13 cellular contexts compared by ENCODE assay signal in genomic region chr4:185865901-185866328, GRCh38. TPM values are rescaled to one million over a fixed set of nuclear protein-coding genes. Genes with fewer than 3 reads are reported as not detected.
DNase-seq lines count a peak whose midpoint lies in the region; ATAC-seq and TF ChIP-seq lines count a peak whose summit lies in the region.
"Had no signal": no experiment of that assay in that cellular context is flagged by ENCODE, and none has a peak within 500 bp of the region (broad histone marks: within the 10 kb centered on the region; RNA-seq: fewer than 3 reads in every experiment).

No MANE protein-coding gene starts in this region.

- H3K79me2 ChIP-seq in MM.1S (ENCODE audit: low read length): no peaks in the 10 kb centered on the region

- H3K36me3 ChIP-seq in MM.1S (replicated peaks; ENCODE audit: insufficient read depth, low read length): no peaks in the 10 kb centered on the region

- no peaks in the 10 kb centered on the region for H3K9me2 ChIP-seq in MM.1S (replicated peaks; ENCODE audit: insufficient read depth, low read length)

- no peak for TF ChIP-seq CTCF in chondrocyte (IDR thresholded peaks at IDR 0.05)
- TF ChIP-seq CTCF in MM.1S (IDR thresholded peaks at IDR 0.05; ENCODE audit: low read length): no peak

- no peak overlapping the region for H3K4me3 Mint-ChIP-seq in chondrocyte (ENCODE audit: unreplicated experiment)
- H3K4me3 Mint-ChIP-seq: activated naive CD4-positive, alpha-beta T cell treated with anti-CD3 and anti-CD28 coated beads, Interleukin-2, amount 50 U/mL, for 24 hours had no signal

- no peaks in the 10 kb centered on the region for H3F3A ChIP-seq in MM.1S (ENCODE audit: insufficient read depth, low read length)

- H3K4me1 ChIP-seq in MM.1S (ENCODE audit: low read length): no peaks in the 10 kb centered on the region

- intact Hi-C loops in Right ventricle myocardium inferior (cut with DNase I): loop anchor here (5.0 kb wide), 2 partner anchors 54 to 151 kb away; partner anchors contain the start of gene SORBS2
- intact Hi-C loops in cardiac septum (cut with DNase I): loop anchor here (5.0 kb wide), 1 partner anchor 49 kb away; no protein-coding TSS in a partner anchor
- intact Hi-C loops in left colon (cut with DNase I, micrococcal nuclease): no loop called here

- no peak overlapping the region for H3K9ac ChIP-seq in MM.1S (ENCODE audit: low read length)

- no peaks in the 10 kb centered on the region for H4K20me1 ChIP-seq in MM.1S (ENCODE audit: insufficient read depth, low read length)

- peak overlapping the region; percentile 88 for H3K27ac Mint-ChIP-seq in chondrocyte (ENCODE audit: unreplicated experiment)
- H3K27ac Mint-ChIP-seq: activated naive CD4-positive, alpha-beta T cell treated with anti-CD3 and anti-CD28 coated beads, Interleukin-2, amount 50 U/mL, for 24 hours had no signal

- DNase-seq in Right ventricle myocardium inferior (ENCODE audit: missing footprints) (no peak), cardiac septum (ENCODE audit: low spot score) (no peak), chondrocyte (ENCODE audit: low spot score) (no peak), left colon (no peak), MM.1S (no peak), SK-N-DZ (ENCODE audit: low spot score) (no peak)
- DNase-seq: activated CD4-positive, alpha-beta T cell treated with anti-CD3 and anti-CD28 coated beads, Interleukin-2, amount 50 U/mL, for 4 hours; NCI-H2171 treated with DMSO at 0.1 percent for 48 hours had no signal

- H3K9me3 ChIP-seq in MM.1S (replicated peaks; ENCODE audit: insufficient read depth, low read length): no peaks in the 10 kb centered on the region

- peaks cover 43% of the 10 kb centered on the region for H3K4me1 Mint-ChIP-seq in chondrocyte (ENCODE audit: low read depth)
- H3K4me1 Mint-ChIP-seq: activated naive CD4-positive, alpha-beta T cell treated with anti-CD3 and anti-CD28 coated beads, Interleukin-2, amount 50 U/mL, for 24 hours had no signal

- H3K36me3 Mint-ChIP-seq in chondrocyte (ENCODE audit: low read depth): no peaks in the 10 kb centered on the region
- H3K36me3 Mint-ChIP-seq: activated naive CD4-positive, alpha-beta T cell treated with anti-CD3 and anti-CD28 coated beads, Interleukin-2, amount 50 U/mL, for 24 hours had no signal

- ATAC-seq in Right ventricle myocardium inferior (peak; percentile 68), left colon (peak; percentile 83), HG03520 (IDR thresholded peaks at IDR 0.05; ENCODE audit: unreplicated experiment) (no peak), HG03039 (IDR thresholded peaks at IDR 0.05; ENCODE audit: unreplicated experiment) (no peak)

- H3K27me3 ChIP-seq in MM.1S (replicated peaks; ENCODE audit: insufficient read depth, low read length): no peaks in the 10 kb centered on the region

- H3K27me3 Mint-ChIP-seq in chondrocyte (ENCODE audit: low read depth): no peaks in the 10 kb centered on the region
- H3K27me3 Mint-ChIP-seq: activated naive CD4-positive, alpha-beta T cell treated with anti-CD3 and anti-CD28 coated beads, Interleukin-2, amount 50 U/mL, for 24 hours had no signal

- no peak overlapping the region for H3K27ac ChIP-seq in MM.1S (ENCODE audit: low read length)

- H3K4me3 ChIP-seq in MM.1S (ENCODE audit: low read length): no peak overlapping the region
- H3K4me3 ChIP-seq: skin epidermis had no signal

- no peaks in the 10 kb centered on the region for H3K9me3 Mint-ChIP-seq in chondrocyte (ENCODE audit: low read depth)
- H3K9me3 Mint-ChIP-seq: activated naive CD4-positive, alpha-beta T cell treated with anti-CD3 and anti-CD28 coated beads, Interleukin-2, amount 50 U/mL, for 24 hours had no signal

- H3K4me2 ChIP-seq in MM.1S (ENCODE audit: low read depth, low read length): no peak overlapping the region

- no peak overlapping the region for H2AFZ ChIP-seq in MM.1S (ENCODE audit: low read length)

RNA-seq across cellular contexts. Expression of gene SORBS2, which starts 53.9 kb away (rescaled TPM):
- 828 TPM for total RNA-seq in Right ventricle myocardium inferior
- 1,779 TPM for total RNA-seq in cardiac septum
- 41.8 to 105 TPM (median 104 TPM) in 3 replicates for total RNA-seq in chondrocyte
- total RNA-seq in left colon: 10 to 100 TPM; 37.5 to 82.2 TPM
- not detected in 2 replicates for polyA plus RNA-seq in SK-N-DZ (2014; cell fraction: cytosol; rRNA removed)
- not detected in 2 replicates for polyA plus RNA-seq in SK-N-DZ (2014; cell fraction: nucleus; rRNA removed)
- polyA plus RNA-seq: AG04450 had no signal

Comparison
In these comparisons a context has a peak if more than half of its experiments do, and no peak if none do; other contexts are left out.
1. ATAC-seq: peak in Right ventricle myocardium inferior (single experiment) and left colon (single experiment); none in HG03520 (single experiment) and HG03039 (single experiment).
2. intact Hi-C loops: an anchor here in Right ventricle myocardium inferior (5.0 kb wide) and cardiac septum (5.0 kb wide); none called in left colon.